In the genomic region with DNA sequence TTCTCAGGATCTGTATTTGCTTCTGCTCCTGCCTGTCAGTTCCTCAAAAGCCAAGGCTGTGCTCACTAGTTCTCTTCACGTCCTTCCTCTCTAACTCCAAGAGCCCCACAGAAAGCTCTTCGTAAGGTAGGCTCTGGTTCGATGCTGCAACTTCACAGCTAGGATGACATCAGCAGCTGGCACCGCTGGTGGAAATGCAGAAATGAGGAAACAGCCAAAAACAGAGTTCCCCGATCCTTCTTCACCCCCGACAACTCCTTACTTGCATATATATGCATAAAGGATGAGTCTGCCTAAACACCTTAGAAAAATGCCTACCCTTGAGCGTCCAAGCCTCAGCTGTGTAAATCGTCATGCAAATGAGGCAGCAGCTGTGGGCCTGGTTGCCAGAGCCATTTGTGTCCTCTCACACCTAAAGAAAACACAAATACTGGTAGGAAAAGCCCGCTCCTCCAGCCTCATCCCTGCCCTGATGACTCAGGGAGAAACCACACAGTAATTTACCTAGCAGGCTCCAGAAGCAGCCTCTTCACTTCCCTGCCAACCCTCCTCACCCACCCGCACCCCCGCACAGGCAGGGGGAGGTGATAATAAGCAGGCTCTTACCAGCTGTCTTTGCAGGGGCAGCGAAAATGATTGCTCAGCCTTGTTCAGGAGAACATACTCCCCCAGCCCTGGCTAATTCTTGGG, we compare ENCODE assay signal across 8 cellular contexts. TPM values are rescaled to one million over a fixed set of nuclear protein-coding genes. Genes with fewer than 3 reads are reported as not detected.
A peak's percentile ranks its signal among the peaks of the same experiment; 100 is the strongest.
DNase-seq lines count a peak whose midpoint lies in the region; ATAC-seq and TF ChIP-seq lines count a peak whose summit lies in the region.

No MANE protein-coding gene starts in this region.

- H3K27ac ChIP-seq in left lung: peak overlapping the region in 1 of 2 donors; percentile 67

- DNase-seq in GM12865 (ENCODE audit: low read depth) (peak; percentile 37), NCI-H526 (lab: John Stamatoyannopoulos, UW) (peak; percentile 87 to 92), astrocyte of the hippocampus (ENCODE audit: low read depth, low spot score) (peak; percentile 85), left lung (peak in 1 of 2 donors; percentile 72), epidermal melanocyte (ENCODE audit: insufficient read length, low spot score) (no peak)
- DNase-seq in stimulated activated naive CD4-positive, alpha-beta T cell treated with Interleukin-2 at 50 U/mL for 16 hours (lab: John Stamatoyannopoulos, UW): no peak
- no peak for DNase-seq in activated naive CD4-positive, alpha-beta T cell treated with anti-CD3 and anti-CD28 coated beads, Interleukin-2, amount 50 U/mL, for 16 hours

- no peaks in the 10 kb centered on the region for H3K27me3 ChIP-seq in left lung

- ATAC-seq in HG03439 (IDR thresholded peaks at IDR 0.05; ENCODE audit: unreplicated experiment) (peak; percentile 51), left lung (peak; percentile 57)

- intact Hi-C loops in left lung (cut with DNase I): no loop called here

- H3K4me3 ChIP-seq in GM12865 (ENCODE audit: low read depth, low read length) (no peak overlapping the region), left lung (no peak overlapping the region)

- no peak for TF ChIP-seq CTCF in GM12865 (IDR thresholded peaks at IDR 0.05; ENCODE audit: insufficient read depth, low read depth, low read length, missing control alignments)
- TF ChIP-seq CTCF in left lung (IDR thresholded peaks at IDR 0.05): no peak

- H3K4me1 ChIP-seq in left lung: peaks cover 8 to 50% of the 10 kb centered on the region in 2 donors

- no peaks in the 10 kb centered on the region for H3K9me3 ChIP-seq in left lung

- no peaks in the 10 kb centered on the region for H3K36me3 ChIP-seq in left lung

RNA-seq across cellular contexts. Expression of gene BATF3, which starts 28.2 kb away (rescaled TPM):
- total RNA-seq in left lung: 1 to 10 TPM; 6.4 to 9.0 TPM

Comparison
In these comparisons a context has a peak if more than half of its experiments do, and no peak if none do; other contexts are left out.
1. DNase-seq: peak in GM12865 (single experiment), NCI-H526 (2 of 2) and astrocyte of the hippocampus (single experiment); none in stimulated activated naive CD4-positive, alpha-beta T cell treated with Interleukin-2 at 50 U/mL for 16 hours (single experiment), activated naive CD4-positive, alpha-beta T cell treated with anti-CD3 and anti-CD28 coated beads, Interleukin-2, amount 50 U/mL, for 16 hours (single experiment) and epidermal melanocyte (single experiment).